Comparison of ENCODE assay signal across 18 cellular contexts in genomic region chr7:1639071-1639470, GRCh38. TPM values are rescaled to one million over a fixed set of nuclear protein-coding genes. Genes with fewer than 3 reads are reported as not detected.
DNase-seq lines count a peak whose midpoint lies in the region; ATAC-seq and TF ChIP-seq lines count a peak whose summit lies in the region.
"Had no signal": no experiment of that assay in that cellular context is flagged by ENCODE, and none has a peak within 500 bp of the region (broad histone marks: within the 10 kb centered on the region; RNA-seq: fewer than 3 reads in every experiment).

No MANE protein-coding gene starts in this region.

- TF ChIP-seq CTCF in left ventricle myocardium inferior (IDR thresholded peaks at IDR 0.05; ENCODE audit: borderline replicate concordance) (no peak), lower lobe of right lung (IDR thresholded peaks at IDR 0.05) (no peak), gastrocnemius medialis (IDR thresholded peaks at IDR 0.05 in 4 of 5, conservative IDR thresholded peaks at IDR 0.05 in 1 of 5) (no peak)
- TF ChIP-seq CTCF in CD8-positive, alpha-beta T cell (IDR thresholded peaks at IDR 0.05) = no peak

- TF ChIP-seq POLR2A in gastrocnemius medialis (IDR thresholded peaks at IDR 0.05) = no peak

- no peaks in the 10 kb centered on the region for H3K36me3 Mint-ChIP-seq in CD8-positive, alpha-beta T cell
- H3K36me3 Mint-ChIP-seq: CD4-positive, CD25-positive, alpha-beta regulatory T cell had no signal

- CTCF ChIA-PET in CD8-positive, alpha-beta T cell (lab: Charles Lee) = no interaction called here

- POLR2A ChIA-PET in CD8-positive, alpha-beta T cell (lab: Charles Lee) = no interaction called here

- H3K27ac ChIP-seq in left ventricle myocardium inferior (replicated peaks) = no peak overlapping the region
- H3K27ac ChIP-seq in lower lobe of right lung = no peak overlapping the region
- peak overlapping the region; percentile 71 to 86 (median 78) for H3K27ac ChIP-seq in gastrocnemius medialis
- no peak overlapping the region for H3K27ac ChIP-seq in CD8-positive, alpha-beta T cell (ENCODE audit: low read depth, low read length)
- H3K27ac ChIP-seq: HL-60, SJSA1 had no signal

- H3K4me3 ChIP-seq in left ventricle myocardium inferior = no peak overlapping the region
- no peak overlapping the region for H3K4me3 ChIP-seq in lower lobe of right lung
- H3K4me3 ChIP-seq in gastrocnemius medialis = no peak overlapping the region
- no peak overlapping the region for H3K4me3 ChIP-seq in CD8-positive, alpha-beta T cell (ENCODE audit: low read depth, low read length)
- H3K4me3 ChIP-seq: SJSA1 had no signal

- ATAC-seq in left cardiac atrium (no peak), lower lobe of right lung (no peak), gastrocnemius medialis (no peak), GM19463 (IDR thresholded peaks at IDR 0.05; ENCODE audit: unreplicated experiment) (no peak)
- ATAC-seq in CD8-positive, alpha-beta T cell = no peak

- H3K9me3 ChIP-seq in left ventricle myocardium inferior (replicated peaks) = peaks cover 40% of the 10 kb centered on the region
- peaks cover 31% of the 10 kb centered on the region for H3K9me3 ChIP-seq in lower lobe of right lung
- H3K9me3 ChIP-seq in gastrocnemius medialis = no peaks in the 10 kb centered on the region
- no peaks in the 10 kb centered on the region for H3K9me3 ChIP-seq in CD8-positive, alpha-beta T cell (ENCODE audit: low read length)
- H3K9me3 ChIP-seq: BE2C, SJSA1 had no signal

- intact Hi-C loops in left ventricle myocardium inferior (cut with micrococcal nuclease) = no loop called here
- intact Hi-C loops in left cardiac atrium (cut with DNase I) = no loop called here
- intact Hi-C loops in lower lobe of right lung (cut with DNase I) = no loop called here
- intact Hi-C loops in gastrocnemius medialis (cut with DNase I; ENCODE audit: low total_unique reads) = no loop called here
- intact Hi-C loops in CD8-positive, alpha-beta T cell (cut with DNase I, micrococcal nuclease) = no loop called here

- no peak overlapping the region for H3K27ac Mint-ChIP-seq in CD8-positive, alpha-beta T cell
- H3K27ac Mint-ChIP-seq: CD4-positive, CD25-positive, alpha-beta regulatory T cell had no signal

- H3K36me3 ChIP-seq in left ventricle myocardium inferior (peaks cover 3% of the 10 kb centered on the region), lower lobe of right lung (no peaks in the 10 kb centered on the region), gastrocnemius medialis (no peaks in the 10 kb centered on the region)
- no peaks in the 10 kb centered on the region for H3K36me3 ChIP-seq in CD8-positive, alpha-beta T cell (ENCODE audit: insufficient read depth, low read length)
- H3K36me3 ChIP-seq: BE2C, SJSA1 had no signal

- DNase-seq in left ventricle myocardium inferior (peak; percentile 7), left cardiac atrium (no peak), lower lobe of right lung (peak; percentile 26), gastrocnemius medialis (no peak), DMS114 treated with DMSO at 0.1 percent for 48 hours (lab: John Stamatoyannopoulos, UW; ENCODE audit: unreplicated experiment) (no peak)
- DNase-seq in CD8-positive, alpha-beta T cell = no peak
- DNase-seq: 8988T; ACHN; CD4-positive, CD25-positive, alpha-beta regulatory T cell; Karpas-422; NCI-H1436 treated with DMSO at 0.1 percent for 48 hours; NCI-H1930; Right ventricle myocardium superior; RPMI8226 had no signal

- H3K4me1 Mint-ChIP-seq in CD8-positive, alpha-beta T cell (ENCODE audit: low read depth) = no peaks in the 10 kb centered on the region

- peaks cover 10% of the 10 kb centered on the region for H3K27me3 Mint-ChIP-seq in CD8-positive, alpha-beta T cell (ENCODE audit: low read depth)

- H3K27me3 ChIP-seq in left ventricle myocardium inferior (ENCODE audit: low read depth) = peaks cover 52% of the 10 kb centered on the region
- H3K27me3 ChIP-seq in lower lobe of right lung (ENCODE audit: low read depth) = peaks cover 17% of the 10 kb centered on the region
- H3K27me3 ChIP-seq in gastrocnemius medialis = no peaks in the 10 kb centered on the region
- no peaks in the 10 kb centered on the region for H3K27me3 ChIP-seq in CD8-positive, alpha-beta T cell (ENCODE audit: insufficient read depth, low read length)
- H3K27me3 ChIP-seq: BE2C had no signal

- H3K9me3 Mint-ChIP-seq in CD8-positive, alpha-beta T cell = peaks cover 4% of the 10 kb centered on the region

- in situ Hi-C loops in gastrocnemius medialis (cut with MboI; ENCODE audit: low sequenced_read_pairs in 4 of 4) = no loop called here

- H3K4me1 ChIP-seq in left ventricle myocardium inferior = no peaks in the 10 kb centered on the region
- no peaks in the 10 kb centered on the region for H3K4me1 ChIP-seq in lower lobe of right lung
- peaks cover 8 to 20% of the 10 kb centered on the region in 2 donors for H3K4me1 ChIP-seq in gastrocnemius medialis
- H3K4me1 ChIP-seq in CD8-positive, alpha-beta T cell (ENCODE audit: insufficient read depth, low read length) = no peaks in the 10 kb centered on the region
- H3K4me1 ChIP-seq: BE2C, SJSA1 had no signal

- no peak overlapping the region for H3K4me3 Mint-ChIP-seq in CD8-positive, alpha-beta T cell
- H3K4me3 Mint-ChIP-seq: CD4-positive, CD25-positive, alpha-beta regulatory T cell had no signal

RNA-seq across cellular contexts. Expression of gene ELFN1, which starts 31.0 kb away (rescaled TPM):
- 10.5 TPM for total RNA-seq in left ventricle myocardium inferior
- total RNA-seq in left cardiac atrium = 1 to 10 TPM; 6.0 to 9.5 TPM
- total RNA-seq in lower lobe of right lung = 1.4 TPM
- 1 to 10 TPM in 1 of 4 donors, under 1 TPM in 3; 0.12 to 1.0 (median 0.46) TPM for total RNA-seq in gastrocnemius medialis
- not detected for total RNA-seq in CD8-positive, alpha-beta T cell
- total RNA-seq: CD4-positive, CD25-positive, alpha-beta regulatory T cell; SJSA1 had no signal

Comparison
In these comparisons a context has a peak if more than half of its experiments do, and no peak if none do; other contexts are left out.
1. DNase-seq: peak in left ventricle myocardium inferior (single experiment) and lower lobe of right lung (single experiment); none in left cardiac atrium (single experiment), gastrocnemius medialis (0 of 2), CD8-positive, alpha-beta T cell (0 of 7) and DMS114 treated with DMSO at 0.1 percent for 48 hours (single experiment).
2. H3K27ac ChIP-seq: peak in gastrocnemius medialis (4 of 4); none in left ventricle myocardium inferior (single experiment), lower lobe of right lung (single experiment) and CD8-positive, alpha-beta T cell (single experiment).